In the genomic region with DNA sequence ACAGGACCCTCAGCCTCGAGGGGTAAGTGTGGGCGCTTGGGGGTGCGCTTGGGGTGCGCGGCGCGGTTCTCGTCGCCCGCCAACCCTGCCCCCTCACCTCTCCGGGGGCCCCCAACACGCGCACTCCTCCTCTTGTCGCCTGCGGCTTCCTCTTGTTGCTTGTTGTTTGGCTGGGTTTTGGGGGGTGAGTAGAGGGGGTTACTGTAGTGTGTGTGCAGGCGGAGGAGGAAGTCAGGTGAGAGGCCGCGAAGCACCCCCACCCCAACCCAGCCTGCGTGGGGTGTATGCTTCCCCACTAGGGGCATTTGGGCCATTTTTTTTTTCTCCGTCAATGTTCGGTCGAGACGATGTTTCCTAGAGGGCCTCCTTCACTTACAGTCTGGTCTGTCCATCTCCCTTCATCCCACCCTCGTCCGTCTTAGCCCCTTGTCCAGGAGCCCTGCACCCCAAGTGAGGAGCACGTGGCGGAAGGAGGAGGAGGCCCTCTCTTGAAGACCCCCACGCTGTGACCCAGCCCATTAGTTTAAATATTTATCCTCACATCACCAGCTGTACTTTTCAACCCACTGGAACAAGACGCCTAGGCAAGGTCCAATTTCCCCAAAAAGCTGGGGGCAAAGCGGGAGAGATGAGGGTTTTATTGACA, we compare ENCODE assay signal across 8 cellular contexts. TPM values are rescaled to one million over a fixed set of nuclear protein-coding genes. Genes with fewer than 3 reads are reported as not detected.
DNase-seq lines count a peak whose midpoint lies in the region; ATAC-seq and TF ChIP-seq lines count a peak whose summit lies in the region.

No MANE protein-coding gene starts in this region.

- no peak overlapping the region for H3K27ac ChIP-seq in WERI-Rb-1

- H3K9me3 ChIP-seq in WERI-Rb-1 (ENCODE audit: severe bottlenecking) (peaks cover 3% of the 10 kb centered on the region), mononuclear cell (ENCODE audit: low read depth, low read length) (peaks cover 6% of the 10 kb centered on the region)

- ATAC-seq in GM18907 (IDR thresholded peaks at IDR 0.05; ENCODE audit: unreplicated experiment) (peak; percentile 30), HG03135 (IDR thresholded peaks at IDR 0.05; ENCODE audit: unreplicated experiment) (peak; percentile 37)

- TF ChIP-seq CTCF in WERI-Rb-1 (IDR thresholded peaks at IDR 0.05; ENCODE audit: low read depth, low read length) = 0 out of 2 replicates have a peak, but pooled peaks have one; percentile 11

- peaks cover 21% of the 10 kb centered on the region for H3K4me1 ChIP-seq in mononuclear cell (ENCODE audit: insufficient read depth, low read length)

- H3K27me3 ChIP-seq in WERI-Rb-1 (ENCODE audit: insufficient read depth, low read depth, severe bottlenecking) = peaks cover 26% of the 10 kb centered on the region
- H3K27me3 ChIP-seq in mononuclear cell (ENCODE audit: insufficient read depth, low read length) = no peaks in the 10 kb centered on the region

- DNase-seq in WERI-Rb-1 (peak; percentile 8), NCI-H1930 (lab: John Stamatoyannopoulos, UW) (no peak), HEK293T (ENCODE audit: extremely low spot score) (no peak)
- DNase-seq in central memory CD4-positive, alpha-beta T cell = peak; percentile 82
- peak; percentile 47 to 48 for DNase-seq in stimulated activated CD8-positive, alpha-beta memory T cell treated with anti-CD3 and anti-CD28 coated beads, Interleukin-7, amount 100 ng/mL, for 1 hour (ENCODE audit: low read depth in 2 of 2)

- POLR2A ChIA-PET in HEK293T (lab: Yijun Ruan, JAX) = no interaction called here

- CTCF ChIA-PET in HEK293T (lab: Yijun Ruan, JAX) = no interaction called here

- H3K36me3 ChIP-seq in WERI-Rb-1 = no peaks in the 10 kb centered on the region

- H3K4me3 ChIP-seq in WERI-Rb-1 (ENCODE audit: low read depth, low read length) (peak overlapping the region; percentile 41), mononuclear cell (ENCODE audit: low read length) (peak overlapping the region; percentile 45)

TF ChIP-seq in HEK293T, 16 proteins besides CTCF, POLR2A, EP300 and RAD21:
- TF ChIP-seq TARDBP (IDR thresholded peaks at IDR 0.05) (no peak), NFRKB (IDR thresholded peaks at IDR 0.05) (no peak), LEF1 (IDR thresholded peaks at IDR 0.05; ENCODE audit: borderline replicate concordance) (no peak), FOXK2 (IDR thresholded peaks at IDR 0.05) (no peak), ARNT (IDR thresholded peaks at IDR 0.05) (no peak), FOXM1 (IDR thresholded peaks at IDR 0.05; ENCODE audit: borderline replicate concordance) (no peak), SP1 (IDR thresholded peaks at IDR 0.05) (no peak), CTBP1 (IDR thresholded peaks at IDR 0.05; ENCODE audit: borderline replicate concordance) (no peak), L3MBTL2 (conservative IDR thresholded peaks at IDR 0.05) (no peak), FOXA1 (IDR thresholded peaks at IDR 0.05) (no peak), ELF4 (IDR thresholded peaks at IDR 0.05) (no peak), HDGF (IDR thresholded peaks at IDR 0.05; ENCODE audit: borderline replicate concordance) (no peak), SUZ12 (IDR thresholded peaks at IDR 0.05) (no peak), ZNF384 (IDR thresholded peaks at IDR 0.05) (no peak), BHLHE40 (IDR thresholded peaks at IDR 0.05; ENCODE audit: borderline replicate concordance) (no peak)
- TF ChIP-seq, protein P1, sequence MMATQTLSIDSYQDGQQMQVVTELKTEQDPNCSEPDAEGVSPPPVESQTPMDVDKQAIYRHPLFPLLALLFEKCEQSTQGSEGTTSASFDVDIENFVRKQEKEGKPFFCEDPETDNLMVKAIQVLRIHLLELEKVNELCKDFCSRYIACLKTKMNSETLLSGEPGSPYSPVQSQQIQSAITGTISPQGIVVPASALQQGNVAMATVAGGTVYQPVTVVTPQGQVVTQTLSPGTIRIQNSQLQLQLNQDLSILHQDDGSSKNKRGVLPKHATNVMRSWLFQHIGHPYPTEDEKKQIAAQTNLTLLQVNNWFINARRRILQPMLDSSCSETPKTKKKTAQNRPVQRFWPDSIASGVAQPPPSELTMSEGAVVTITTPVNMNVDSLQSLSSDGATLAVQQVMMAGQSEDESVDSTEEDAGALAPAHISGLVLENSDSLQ (IDR thresholded peaks at IDR 0.05) = no peak
TF ChIP-seq in HEK293T: peak in this region for 0.

RNA-seq across cellular contexts. Expression of gene SATB1, which starts 20.4 kb away (rescaled TPM):
- total RNA-seq in mononuclear cell = 406 TPM

Comparison
In these comparisons a context has a peak if more than half of its experiments do, and no peak if none do; other contexts are left out.
1. DNase-seq: peak in WERI-Rb-1 (single experiment), central memory CD4-positive, alpha-beta T cell (single experiment) and stimulated activated CD8-positive, alpha-beta memory T cell treated with anti-CD3 and anti-CD28 coated beads, Interleukin-7, amount 100 ng/mL, for 1 hour (2 of 2); none in NCI-H1930 (0 of 2) and HEK293T (single experiment).